2 cellular contexts compared by ENCODE assay signal in the genomic region with DNA sequence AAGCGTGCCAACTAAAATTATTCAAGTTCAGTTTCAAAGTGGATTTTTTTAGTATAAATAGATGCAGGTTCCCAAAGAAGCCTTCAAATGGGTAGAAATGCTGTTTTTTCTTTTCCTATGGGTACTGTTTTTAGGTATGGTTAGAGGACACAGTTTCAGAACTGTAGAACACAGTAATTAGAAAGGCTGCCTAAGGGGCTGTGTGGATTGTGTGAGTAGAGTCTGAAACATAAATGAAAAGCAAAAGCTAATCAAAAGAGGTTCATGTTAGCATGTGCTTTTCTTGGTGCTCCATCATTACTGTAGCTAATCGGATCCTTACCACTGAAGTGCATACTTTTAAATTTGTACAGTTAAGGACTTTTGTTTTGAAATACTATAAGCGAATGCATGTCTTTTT.
TF ChIP-seq lines count a peak whose summit lies in the region.

No MANE protein-coding gene starts in this region.

TF ChIP-seq in A549, 52 proteins besides CTCF, POLR2A, EP300 and RAD21 (continued from another document):
- TF ChIP-seq, protein P1, sequence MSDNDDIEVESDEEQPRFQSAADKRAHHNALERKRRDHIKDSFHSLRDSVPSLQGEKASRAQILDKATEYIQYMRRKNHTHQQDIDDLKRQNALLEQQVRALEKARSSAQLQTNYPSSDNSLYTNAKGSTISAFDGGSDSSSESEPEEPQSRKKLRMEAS (IDR thresholded peaks at IDR 0.05): no peak
- TF ChIP-seq, protein P2, sequence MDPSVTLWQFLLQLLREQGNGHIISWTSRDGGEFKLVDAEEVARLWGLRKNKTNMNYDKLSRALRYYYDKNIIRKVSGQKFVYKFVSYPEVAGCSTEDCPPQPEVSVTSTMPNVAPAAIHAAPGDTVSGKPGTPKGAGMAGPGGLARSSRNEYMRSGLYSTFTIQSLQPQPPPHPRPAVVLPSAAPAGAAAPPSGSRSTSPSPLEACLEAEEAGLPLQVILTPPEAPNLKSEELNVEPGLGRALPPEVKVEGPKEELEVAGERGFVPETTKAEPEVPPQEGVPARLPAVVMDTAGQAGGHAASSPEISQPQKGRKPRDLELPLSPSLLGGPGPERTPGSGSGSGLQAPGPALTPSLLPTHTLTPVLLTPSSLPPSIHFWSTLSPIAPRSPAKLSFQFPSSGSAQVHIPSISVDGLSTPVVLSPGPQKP (IDR thresholded peaks at IDR 0.05; ENCODE audit: low read depth, low read length): no peak
- TF ChIP-seq BHLHE40 (IDR thresholded peaks at IDR 0.05; ENCODE audit: low read depth, low read length) (no peak), ZSCAN20 (CRISPR knock-in tag; IDR thresholded peaks at IDR 0.05) (no peak), PHF8 (IDR thresholded peaks at IDR 0.05; ENCODE audit: borderline replicate concordance, low read depth) (no peak), ZFP36 (IDR thresholded peaks at IDR 0.05; ENCODE audit: borderline replicate concordance, partially characterized antibody) (no peak), HDAC2 (IDR thresholded peaks at IDR 0.05) (no peak), MAZ (IDR thresholded peaks at IDR 0.05; ENCODE audit: borderline replicate concordance, low read depth, low read length) (no peak), ZC3H11A (IDR thresholded peaks at IDR 0.05) (no peak), EHMT2 (IDR thresholded peaks at IDR 0.05; ENCODE audit: low read depth) (no peak), CBX8 (IDR thresholded peaks at IDR 0.05) (no peak), NPAS2 (CRISPR knock-in tag; IDR thresholded peaks at IDR 0.05; ENCODE audit: borderline replicate concordance) (no peak), GATA3 (IDR thresholded peaks at IDR 0.05; ENCODE audit: borderline replicate concordance) (no peak), ESRRA (IDR thresholded peaks at IDR 0.05; ENCODE audit: borderline replicate concordance, low read length) (no peak), FOSL2 (IDR thresholded peaks at IDR 0.05) (no peak), FOSL2 (CRISPR knock-in tag; IDR thresholded peaks at IDR 0.05) (no peak), CHD4 (IDR thresholded peaks at IDR 0.05; ENCODE audit: borderline replicate concordance) (no peak), HOXA7 (CRISPR knock-in tag; IDR thresholded peaks at IDR 0.05) (no peak)
TF ChIP-seq in A549: peak in this region for 0.

TF ChIP-seq in K562, 482 proteins besides CTCF, POLR2A, EP300 and RAD21:
- TF ChIP-seq, protein P3, sequence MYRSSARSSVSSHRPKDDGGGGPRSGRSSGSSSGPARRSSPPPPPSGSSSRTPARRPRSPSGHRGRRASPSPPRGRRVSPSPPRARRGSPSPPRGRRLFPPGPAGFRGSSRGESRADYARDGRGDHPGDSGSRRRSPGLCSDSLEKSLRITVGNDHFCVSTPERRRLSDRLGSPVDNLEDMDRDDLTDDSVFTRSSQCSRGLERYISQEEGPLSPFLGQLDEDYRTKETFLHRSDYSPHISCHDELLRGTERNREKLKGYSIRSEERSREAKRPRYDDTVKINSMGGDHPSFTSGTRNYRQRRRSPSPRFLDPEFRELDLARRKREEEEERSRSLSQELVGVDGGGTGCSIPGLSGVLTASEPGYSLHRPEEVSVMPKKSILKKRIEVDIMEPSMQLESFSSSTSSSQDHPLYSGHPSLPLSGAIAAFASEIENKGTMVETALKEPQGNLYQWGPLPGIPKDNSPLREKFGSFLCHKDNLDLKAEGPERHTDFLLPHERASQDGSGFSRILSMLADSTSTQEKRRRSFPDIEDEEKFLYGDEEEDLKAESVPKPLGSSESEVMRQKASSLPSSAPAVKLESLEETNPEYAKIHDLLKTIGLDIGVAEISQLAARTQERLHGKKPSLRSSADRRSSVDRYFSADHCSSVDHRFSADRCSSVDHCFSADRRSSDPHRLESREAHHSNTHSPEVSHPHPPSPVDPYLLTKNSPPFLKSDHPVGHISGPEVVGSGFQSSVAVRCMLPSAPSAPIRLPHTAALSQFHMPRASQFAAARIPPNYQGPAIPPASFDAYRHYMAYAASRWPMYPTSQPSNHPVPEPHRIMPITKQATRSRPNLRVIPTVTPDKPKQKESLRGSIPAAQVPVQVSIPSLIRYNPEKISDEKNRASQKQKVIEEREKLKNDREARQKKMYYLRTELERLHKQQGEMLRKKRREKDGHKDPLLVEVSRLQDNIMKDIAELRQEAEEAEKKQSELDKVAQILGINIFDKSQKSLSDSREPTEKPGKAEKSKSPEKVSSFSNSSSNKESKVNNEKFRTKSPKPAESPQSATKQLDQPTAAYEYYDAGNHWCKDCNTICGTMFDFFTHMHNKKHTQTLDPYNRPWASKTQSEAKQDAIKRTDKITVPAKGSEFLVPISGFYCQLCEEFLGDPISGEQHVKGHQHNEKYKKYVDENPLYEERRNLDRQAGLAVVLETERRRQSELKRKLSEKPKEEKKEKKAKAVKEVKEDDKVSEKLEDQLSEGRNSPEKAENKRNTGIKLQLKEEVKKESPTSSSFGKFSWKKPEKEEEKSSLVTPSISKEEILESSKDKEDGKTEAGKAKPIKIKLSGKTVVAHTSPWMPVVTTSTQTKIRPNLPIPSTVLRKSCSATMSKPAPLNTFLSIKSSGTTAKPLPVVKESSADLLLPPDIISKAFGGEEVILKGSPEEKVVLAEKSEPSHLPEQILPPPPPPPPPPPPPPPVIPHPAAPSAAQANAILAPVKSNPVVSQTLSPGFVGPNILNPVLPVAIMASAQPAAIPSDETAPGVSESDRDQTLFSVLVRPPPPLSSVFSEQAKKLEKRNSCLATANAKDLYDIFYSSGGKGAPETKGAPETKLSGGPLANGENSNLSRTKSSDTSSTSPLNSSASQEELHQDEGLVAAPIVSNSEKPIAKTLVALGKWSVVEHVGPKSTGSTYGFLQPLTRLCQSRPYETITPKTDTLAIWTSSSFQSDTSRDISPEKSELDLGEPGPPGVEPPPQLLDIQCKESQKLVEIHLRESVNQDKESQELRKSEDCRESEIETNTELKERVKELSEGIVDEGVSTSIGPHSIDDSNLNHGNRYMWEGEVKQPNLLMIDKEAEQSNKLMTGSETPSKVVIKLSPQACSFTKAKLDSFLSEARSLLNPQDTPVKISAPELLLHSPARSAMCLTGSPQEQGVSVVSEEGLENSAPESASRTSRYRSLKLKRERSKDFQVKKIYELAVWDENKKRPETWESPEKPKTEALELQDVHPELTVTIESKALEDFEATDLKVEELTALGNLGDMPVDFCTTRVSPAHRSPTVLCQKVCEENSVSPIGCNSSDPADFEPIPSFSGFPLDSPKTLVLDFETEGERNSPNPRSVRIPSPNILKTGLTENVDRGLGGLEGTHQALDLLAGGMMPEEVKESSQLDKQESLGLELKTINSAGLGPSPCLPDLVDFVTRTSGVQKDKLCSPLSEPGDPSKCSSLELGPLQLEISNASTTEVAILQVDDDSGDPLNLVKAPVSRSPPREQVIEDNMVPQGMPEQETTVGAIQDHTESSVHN (IDR thresholded peaks at IDR 0.05; ENCODE audit: borderline replicate concordance in 1 of 2, low read depth in 1 of 2): no peak
- TF ChIP-seq MYNN (IDR thresholded peaks at IDR 0.05) (peak; percentile 81; the same call in 1 of the 2 replicates), MYNN (CRISPR knock-in tag; IDR thresholded peaks at IDR 0.05) (no peak)
